ENCODE assay signal across 2 cellular contexts in genomic region chr19:55436847-55437246, GRCh38.
TF ChIP-seq lines count a peak whose summit lies in the region.

No MANE protein-coding gene starts in this region.

TF ChIP-seq in A549, 52 proteins besides CTCF, POLR2A, EP300 and RAD21:
- TF ChIP-seq, protein P1, sequence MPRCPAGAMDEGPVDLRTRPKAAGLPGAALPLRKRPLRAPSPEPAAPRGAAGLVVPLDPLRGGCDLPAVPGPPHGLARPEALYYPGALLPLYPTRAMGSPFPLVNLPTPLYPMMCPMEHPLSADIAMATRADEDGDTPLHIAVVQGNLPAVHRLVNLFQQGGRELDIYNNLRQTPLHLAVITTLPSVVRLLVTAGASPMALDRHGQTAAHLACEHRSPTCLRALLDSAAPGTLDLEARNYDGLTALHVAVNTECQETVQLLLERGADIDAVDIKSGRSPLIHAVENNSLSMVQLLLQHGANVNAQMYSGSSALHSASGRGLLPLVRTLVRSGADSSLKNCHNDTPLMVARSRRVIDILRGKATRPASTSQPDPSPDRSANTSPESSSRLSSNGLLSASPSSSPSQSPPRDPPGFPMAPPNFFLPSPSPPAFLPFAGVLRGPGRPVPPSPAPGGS (IDR thresholded peaks at IDR 0.05): no peak
- TF ChIP-seq ZFP36 (IDR thresholded peaks at IDR 0.05; ENCODE audit: borderline replicate concordance, partially characterized antibody) (no peak), NFE2L2 (conservative IDR thresholded peaks at IDR 0.05; ENCODE audit: low read length) (no peak), HEYL (CRISPR knock-in tag; IDR thresholded peaks at IDR 0.05) (no peak), EHMT2 (IDR thresholded peaks at IDR 0.05; ENCODE audit: low read depth) (no peak), ZC3H11A (IDR thresholded peaks at IDR 0.05) (no peak), USF2 (IDR thresholded peaks at IDR 0.05) (peak; percentile 61), HDAC2 (IDR thresholded peaks at IDR 0.05) (no peak), HES2 (IDR thresholded peaks at IDR 0.05) (no peak)

TF ChIP-seq in K562, 482 proteins besides CTCF, POLR2A, EP300 and RAD21:
- no peak for TF ChIP-seq TRIM28 (IDR thresholded peaks at IDR 0.05)
- TF ChIP-seq USF1 (CRISPR knock-in tag; IDR thresholded peaks at IDR 0.05): peak; percentile 71
- peak; percentile 48 for TF ChIP-seq USF2 (CRISPR knock-in tag; IDR thresholded peaks at IDR 0.05)
- no peak for TF ChIP-seq POLR2AphosphoS2 (IDR thresholded peaks at IDR 0.05; ENCODE audit: low read length)
